In the genomic region with DNA sequence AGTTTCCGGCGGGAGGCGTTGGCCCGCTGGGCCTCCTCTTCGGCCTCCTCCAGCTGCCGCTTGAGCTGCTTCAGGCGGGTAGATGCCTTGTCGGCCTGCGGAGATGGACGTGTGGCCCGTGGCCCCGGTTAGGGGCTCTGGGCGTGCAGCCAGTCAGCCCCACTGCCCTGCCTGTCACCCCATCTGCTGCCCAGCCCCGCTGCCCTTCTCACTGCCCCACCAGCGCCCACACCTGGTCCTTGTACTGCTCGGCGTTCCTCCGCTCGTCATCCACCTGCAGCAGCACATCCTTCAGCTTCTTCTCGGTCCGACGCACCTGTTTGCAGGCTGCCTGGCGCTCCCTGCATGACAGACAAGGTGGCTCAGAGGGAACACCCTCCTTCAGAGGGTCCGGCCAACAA, we compare ENCODE assay signal across 1 cellular context.
TF ChIP-seq lines count a peak whose summit lies in the region.

No MANE protein-coding gene starts in this region.

TF ChIP-seq in H1, 55 proteins besides CTCF, POLR2A, EP300 and RAD21:
- TF ChIP-seq FOSL1 (IDR thresholded peaks at IDR 0.05; ENCODE audit: insufficient read depth, low read depth, low read length) (no peak), RBBP5 (IDR thresholded peaks at IDR 0.05; ENCODE audit: borderline replicate concordance, low read depth, low read length) (no peak), ASH2L (IDR thresholded peaks at IDR 0.05; ENCODE audit: low read length) (no peak), TBP (IDR thresholded peaks at IDR 0.05; ENCODE audit: low read depth, low read length) (no peak), EGR1 (IDR thresholded peaks at IDR 0.05; ENCODE audit: borderline replicate concordance, low read depth, low read length) (no peak), HDAC6 (IDR thresholded peaks at IDR 0.05; ENCODE audit: low read depth, low read length) (no peak), SP4 (IDR thresholded peaks at IDR 0.05; ENCODE audit: low read length) (no peak), NRF1 (IDR thresholded peaks at IDR 0.05; ENCODE audit: low read depth, low read length) (no peak), CBX5 (IDR thresholded peaks at IDR 0.05; ENCODE audit: low read depth, low read length) (no peak), PHF8 (conservative IDR thresholded peaks at IDR 0.05; ENCODE audit: low read depth, low read length) (no peak), CHD1 (IDR thresholded peaks at IDR 0.05; ENCODE audit: low read depth, low read length) (no peak)
- TF ChIP-seq, protein P1, sequence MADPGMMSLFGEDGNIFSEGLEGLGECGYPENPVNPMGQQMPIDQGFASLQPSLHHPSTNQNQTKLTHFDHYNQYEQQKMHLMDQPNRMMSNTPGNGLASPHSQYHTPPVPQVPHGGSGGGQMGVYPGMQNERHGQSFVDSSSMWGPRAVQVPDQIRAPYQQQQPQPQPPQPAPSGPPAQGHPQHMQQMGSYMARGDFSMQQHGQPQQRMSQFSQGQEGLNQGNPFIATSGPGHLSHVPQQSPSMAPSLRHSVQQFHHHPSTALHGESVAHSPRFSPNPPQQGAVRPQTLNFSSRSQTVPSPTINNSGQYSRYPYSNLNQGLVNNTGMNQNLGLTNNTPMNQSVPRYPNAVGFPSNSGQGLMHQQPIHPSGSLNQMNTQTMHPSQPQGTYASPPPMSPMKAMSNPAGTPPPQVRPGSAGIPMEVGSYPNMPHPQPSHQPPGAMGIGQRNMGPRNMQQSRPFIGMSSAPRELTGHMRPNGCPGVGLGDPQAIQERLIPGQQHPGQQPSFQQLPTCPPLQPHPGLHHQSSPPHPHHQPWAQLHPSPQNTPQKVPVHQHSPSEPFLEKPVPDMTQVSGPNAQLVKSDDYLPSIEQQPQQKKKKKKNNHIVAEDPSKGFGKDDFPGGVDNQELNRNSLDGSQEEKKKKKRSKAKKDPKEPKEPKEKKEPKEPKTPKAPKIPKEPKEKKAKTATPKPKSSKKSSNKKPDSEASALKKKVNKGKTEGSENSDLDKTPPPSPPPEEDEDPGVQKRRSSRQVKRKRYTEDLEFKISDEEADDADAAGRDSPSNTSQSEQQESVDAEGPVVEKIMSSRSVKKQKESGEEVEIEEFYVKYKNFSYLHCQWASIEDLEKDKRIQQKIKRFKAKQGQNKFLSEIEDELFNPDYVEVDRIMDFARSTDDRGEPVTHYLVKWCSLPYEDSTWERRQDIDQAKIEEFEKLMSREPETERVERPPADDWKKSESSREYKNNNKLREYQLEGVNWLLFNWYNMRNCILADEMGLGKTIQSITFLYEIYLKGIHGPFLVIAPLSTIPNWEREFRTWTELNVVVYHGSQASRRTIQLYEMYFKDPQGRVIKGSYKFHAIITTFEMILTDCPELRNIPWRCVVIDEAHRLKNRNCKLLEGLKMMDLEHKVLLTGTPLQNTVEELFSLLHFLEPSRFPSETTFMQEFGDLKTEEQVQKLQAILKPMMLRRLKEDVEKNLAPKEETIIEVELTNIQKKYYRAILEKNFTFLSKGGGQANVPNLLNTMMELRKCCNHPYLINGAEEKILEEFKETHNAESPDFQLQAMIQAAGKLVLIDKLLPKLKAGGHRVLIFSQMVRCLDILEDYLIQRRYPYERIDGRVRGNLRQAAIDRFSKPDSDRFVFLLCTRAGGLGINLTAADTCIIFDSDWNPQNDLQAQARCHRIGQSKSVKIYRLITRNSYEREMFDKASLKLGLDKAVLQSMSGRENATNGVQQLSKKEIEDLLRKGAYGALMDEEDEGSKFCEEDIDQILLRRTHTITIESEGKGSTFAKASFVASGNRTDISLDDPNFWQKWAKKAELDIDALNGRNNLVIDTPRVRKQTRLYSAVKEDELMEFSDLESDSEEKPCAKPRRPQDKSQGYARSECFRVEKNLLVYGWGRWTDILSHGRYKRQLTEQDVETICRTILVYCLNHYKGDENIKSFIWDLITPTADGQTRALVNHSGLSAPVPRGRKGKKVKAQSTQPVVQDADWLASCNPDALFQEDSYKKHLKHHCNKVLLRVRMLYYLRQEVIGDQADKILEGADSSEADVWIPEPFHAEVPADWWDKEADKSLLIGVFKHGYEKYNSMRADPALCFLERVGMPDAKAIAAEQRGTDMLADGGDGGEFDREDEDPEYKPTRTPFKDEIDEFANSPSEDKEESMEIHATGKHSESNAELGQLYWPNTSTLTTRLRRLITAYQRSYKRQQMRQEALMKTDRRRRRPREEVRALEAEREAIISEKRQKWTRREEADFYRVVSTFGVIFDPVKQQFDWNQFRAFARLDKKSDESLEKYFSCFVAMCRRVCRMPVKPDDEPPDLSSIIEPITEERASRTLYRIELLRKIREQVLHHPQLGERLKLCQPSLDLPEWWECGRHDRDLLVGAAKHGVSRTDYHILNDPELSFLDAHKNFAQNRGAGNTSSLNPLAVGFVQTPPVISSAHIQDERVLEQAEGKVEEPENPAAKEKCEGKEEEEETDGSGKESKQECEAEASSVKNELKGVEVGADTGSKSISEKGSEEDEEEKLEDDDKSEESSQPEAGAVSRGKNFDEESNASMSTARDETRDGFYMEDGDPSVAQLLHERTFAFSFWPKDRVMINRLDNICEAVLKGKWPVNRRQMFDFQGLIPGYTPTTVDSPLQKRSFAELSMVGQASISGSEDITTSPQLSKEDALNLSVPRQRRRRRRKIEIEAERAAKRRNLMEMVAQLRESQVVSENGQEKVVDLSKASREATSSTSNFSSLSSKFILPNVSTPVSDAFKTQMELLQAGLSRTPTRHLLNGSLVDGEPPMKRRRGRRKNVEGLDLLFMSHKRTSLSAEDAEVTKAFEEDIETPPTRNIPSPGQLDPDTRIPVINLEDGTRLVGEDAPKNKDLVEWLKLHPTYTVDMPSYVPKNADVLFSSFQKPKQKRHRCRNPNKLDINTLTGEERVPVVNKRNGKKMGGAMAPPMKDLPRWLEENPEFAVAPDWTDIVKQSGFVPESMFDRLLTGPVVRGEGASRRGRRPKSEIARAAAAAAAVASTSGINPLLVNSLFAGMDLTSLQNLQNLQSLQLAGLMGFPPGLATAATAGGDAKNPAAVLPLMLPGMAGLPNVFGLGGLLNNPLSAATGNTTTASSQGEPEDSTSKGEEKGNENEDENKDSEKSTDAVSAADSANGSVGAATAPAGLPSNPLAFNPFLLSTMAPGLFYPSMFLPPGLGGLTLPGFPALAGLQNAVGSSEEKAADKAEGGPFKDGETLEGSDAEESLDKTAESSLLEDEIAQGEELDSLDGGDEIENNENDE (IDR thresholded peaks at IDR 0.05; ENCODE audit: insufficient replicate concordance, low read length), result no peak
